15 cellular contexts compared by ENCODE assay signal in genomic region chr2:120104002-120104467, GRCh38.
DNase-seq lines count a peak whose midpoint lies in the region; ATAC-seq, FAIRE-seq and TF ChIP-seq lines count a peak whose summit lies in the region.
"Had no signal": no experiment of that assay in that cellular context is flagged by ENCODE, and none has a peak within 500 bp of the region (broad histone marks: within the 10 kb centered on the region; RNA-seq: fewer than 3 reads in every experiment).

No MANE protein-coding gene starts in this region.

- H3K4me1 ChIP-seq in astrocyte (ENCODE audit: insufficient read depth, low read length): peaks cover 29% of the 10 kb centered on the region
- H3K4me1 ChIP-seq: uterus had no signal

- no peaks in the 10 kb centered on the region for H4K20me1 ChIP-seq in astrocyte (ENCODE audit: insufficient read depth, low read length)
- H4K20me1 ChIP-seq: BLaER1 treated with 17β-estradiol and CSF1 and Interleukin-3, amounts not matched to agents 10 nM and 100 nM had no signal

- peaks cover 47% of the 10 kb centered on the region for H3K4me1 Mint-ChIP-seq in HFFc6 (ENCODE audit: low read depth)
- peaks cover 16% of the 10 kb centered on the region for H3K4me1 Mint-ChIP-seq in astrocyte (ENCODE audit: low read depth, unreplicated experiment)
- H3K4me1 Mint-ChIP-seq in effector memory CD8-positive, alpha-beta T cell (ENCODE audit: low read depth in 2 of 2): peaks cover 2 to 9% of the 10 kb centered on the region in 2 donors
- H3K4me1 Mint-ChIP-seq in activated CD4-positive, alpha-beta memory T cell treated with anti-CD3 and anti-CD28 coated beads for 36 hours (ENCODE audit: low read depth): peaks cover 4% of the 10 kb centered on the region

- no peak overlapping the region for H2AFZ ChIP-seq in astrocyte (ENCODE audit: low read depth, low read length)

- H3K27me3 Mint-ChIP-seq in HFFc6 (ENCODE audit: insufficient read depth): no peaks in the 10 kb centered on the region
- H3K27me3 Mint-ChIP-seq in astrocyte (ENCODE audit: low read depth, unreplicated experiment): no peaks in the 10 kb centered on the region
- H3K27me3 Mint-ChIP-seq in effector memory CD8-positive, alpha-beta T cell: no peaks in the 10 kb centered on the region
- no peaks in the 10 kb centered on the region for H3K27me3 Mint-ChIP-seq in activated CD4-positive, alpha-beta memory T cell treated with anti-CD3 and anti-CD28 coated beads for 36 hours

- no peaks in the 10 kb centered on the region for H3K9me3 ChIP-seq in astrocyte (ENCODE audit: insufficient read depth, low read depth, low read length)
- H3K9me3 ChIP-seq: BLaER1 treated with 17β-estradiol and CSF1 and Interleukin-3, amounts not matched to agents 10 nM and 100 nM; lower lobe of right lung; uterus had no signal

- TF ChIP-seq CTCF in HFFc6 (IDR thresholded peaks at IDR 0.05) (no peak), astrocyte (IDR thresholded peaks at IDR 0.05; ENCODE audit: insufficient read depth, low read depth, low read length) (no peak), D721Med (IDR thresholded peaks at IDR 0.05; ENCODE audit: insufficient read depth, missing control alignments) (no peak)

- H3K4me3 Mint-ChIP-seq in HFFc6 (peak overlapping the region; percentile 52), astrocyte (ENCODE audit: unreplicated experiment) (no peak overlapping the region)
- H3K4me3 Mint-ChIP-seq in effector memory CD8-positive, alpha-beta T cell: no peak overlapping the region
- no peak overlapping the region for H3K4me3 Mint-ChIP-seq in activated CD4-positive, alpha-beta memory T cell treated with anti-CD3 and anti-CD28 coated beads for 36 hours

- no peaks in the 10 kb centered on the region for H3K27me3 ChIP-seq in astrocyte (ENCODE audit: insufficient read depth, low read length)
- H3K27me3 ChIP-seq: uterus had no signal

- no peak overlapping the region for H3K4me3 ChIP-seq in astrocyte (ENCODE audit: insufficient read depth, low read depth, low read length)
- H3K4me3 ChIP-seq: BLaER1 treated with 17β-estradiol and CSF1 and Interleukin-3, amounts not matched to agents 10 nM and 100 nM; lower lobe of right lung; uterus had no signal

- CTCF ChIA-PET in activated CD4-positive, alpha-beta memory T cell treated with anti-CD3 and anti-CD28 coated beads for 36 hours (lab: Charles Lee): no interaction called here

- intact Hi-C loops in activated CD4-positive, alpha-beta memory T cell treated with anti-CD3 and anti-CD28 coated beads for 36 hours (cut with micrococcal nuclease): no loop called here

- peak; percentile 98 for FAIRE-seq in astrocyte (lab: Jason Lieb, UNC)
- no peak for FAIRE-seq in D721Med (lab: Jason Lieb, UNC)

- H3K9ac ChIP-seq in astrocyte (ENCODE audit: low read length): no peak overlapping the region
- H3K9ac ChIP-seq: BLaER1 treated with 17β-estradiol and CSF1 and Interleukin-3, amounts not matched to agents 10 nM and 100 nM had no signal

- no peak for ATAC-seq in effector memory CD8-positive, alpha-beta T cell (replicated peaks)
- ATAC-seq: lower lobe of right lung had no signal

- H3K36me3 Mint-ChIP-seq in HFFc6 (ENCODE audit: low read depth): no peaks in the 10 kb centered on the region
- H3K36me3 Mint-ChIP-seq in astrocyte (ENCODE audit: low read depth, unreplicated experiment): peaks cover 1% of the 10 kb centered on the region
- H3K36me3 Mint-ChIP-seq in effector memory CD8-positive, alpha-beta T cell (ENCODE audit: insufficient read depth): no peaks in the 10 kb centered on the region
- H3K36me3 Mint-ChIP-seq in activated CD4-positive, alpha-beta memory T cell treated with anti-CD3 and anti-CD28 coated beads for 36 hours: peaks cover 10% of the 10 kb centered on the region

- H3K27ac ChIP-seq in astrocyte (ENCODE audit: low read depth, low read length): peak overlapping the region; percentile 64
- H3K27ac ChIP-seq: BLaER1 treated with 17β-estradiol and CSF1 and Interleukin-3, amounts not matched to agents 10 nM and 100 nM; lower lobe of right lung; uterus had no signal

- POLR2A ChIA-PET in activated CD4-positive, alpha-beta memory T cell treated with anti-CD3 and anti-CD28 coated beads for 36 hours (lab: Charles Lee): no interaction called here

- H3K79me2 ChIP-seq in astrocyte (ENCODE audit: insufficient read depth, low read length): no peaks in the 10 kb centered on the region

- no peaks in the 10 kb centered on the region for H3K36me3 ChIP-seq in astrocyte (ENCODE audit: insufficient read depth, low read length)
- H3K36me3 ChIP-seq: uterus had no signal

- DNase-seq in AG08396 (ENCODE audit: low spot score) (peak; percentile 55), HFFc6 (peak; percentile 88), astrocyte (ENCODE audit: low read depth) (peak; percentile 97), hepatic stellate cell (ENCODE audit: low spot score) (peak; percentile 22), D721Med (ENCODE audit: insufficient read length, low spot score) (no peak), COR-L47 (lab: John Stamatoyannopoulos, UW) (no peak)
- no peak for DNase-seq in effector memory CD8-positive, alpha-beta T cell
- DNase-seq in activated CD4-positive, alpha-beta memory T cell treated with anti-CD3 and anti-CD28 coated beads for 36 hours: no peak
- DNase-seq: activated CD4-positive, alpha-beta T cell treated with anti-CD3 and anti-CD28 coated beads for 48 hours; lower lobe of right lung; NCI-H187 treated with DMSO at 0.1 percent for 48 hours; stimulated activated CD4-positive, alpha-beta T cell treated with anti-CD3 and anti-CD28 coated beads, Interleukin-1b, Interleukin-23, amount 100 ng/mL, for 48 hours; uterus had no signal

- peak overlapping the region; percentile 47 for H3K4me2 ChIP-seq in astrocyte (ENCODE audit: low read length)
- H3K4me2 ChIP-seq: BLaER1 treated with 17β-estradiol and CSF1 and Interleukin-3, amounts not matched to agents 10 nM and 100 nM had no signal

- H3K27ac Mint-ChIP-seq in HFFc6 (peak overlapping the region; percentile 86), astrocyte (ENCODE audit: unreplicated experiment) (no peak overlapping the region)
- no peak overlapping the region for H3K27ac Mint-ChIP-seq in effector memory CD8-positive, alpha-beta T cell
- H3K27ac Mint-ChIP-seq in activated CD4-positive, alpha-beta memory T cell treated with anti-CD3 and anti-CD28 coated beads for 36 hours: no peak overlapping the region
- H3K27ac Mint-ChIP-seq: activated T-helper 2 cell treated with anti-CD3 and anti-CD28 coated beads, Interferon-gamma antibody, Interleukin-2, Interleukin-4, amounts not matched to agents 10 μg/mL and 5 μg/mL and 100 μg/mL, durations not matched to agents 14 hours and 24 hours and 36 hours had no signal

- H3K9me3 Mint-ChIP-seq in HFFc6 (no peaks in the 10 kb centered on the region), astrocyte (ENCODE audit: unreplicated experiment) (no peaks in the 10 kb centered on the region)
- H3K9me3 Mint-ChIP-seq in effector memory CD8-positive, alpha-beta T cell: no peaks in the 10 kb centered on the region
- H3K9me3 Mint-ChIP-seq in activated CD4-positive, alpha-beta memory T cell treated with anti-CD3 and anti-CD28 coated beads for 36 hours: no peaks in the 10 kb centered on the region

Comparison
In these comparisons a context has a peak if more than half of its experiments do, and no peak if none do; other contexts are left out.
1. DNase-seq: peak in AG08396 (single experiment), HFFc6 (single experiment), astrocyte (single experiment) and hepatic stellate cell (single experiment); none in effector memory CD8-positive, alpha-beta T cell (0 of 3), D721Med (single experiment), activated CD4-positive, alpha-beta memory T cell treated with anti-CD3 and anti-CD28 coated beads for 36 hours (single experiment) and COR-L47 (single experiment).